8 cellular contexts compared by ENCODE assay signal in the genomic region with DNA sequence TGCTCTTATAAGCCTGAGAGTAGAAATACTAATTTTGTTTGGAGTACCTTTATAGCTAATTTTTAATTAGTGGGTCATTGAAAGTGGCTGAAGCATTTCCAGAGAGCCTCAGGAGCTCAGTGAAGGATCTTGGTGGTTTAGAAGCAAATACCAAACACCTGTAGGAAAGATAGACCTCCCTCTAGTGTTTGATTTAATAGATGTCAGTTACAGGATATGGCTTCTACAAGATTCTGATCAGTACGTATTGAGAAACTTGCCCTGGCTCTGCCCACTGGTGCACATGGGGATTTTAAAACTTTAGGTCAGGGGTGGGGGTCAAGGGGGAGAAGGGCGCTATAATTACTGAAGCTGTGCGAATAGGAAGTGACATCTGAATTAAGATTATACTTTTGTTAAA.
A peak's percentile ranks its signal among the peaks of the same experiment; 100 is the strongest.
DNase-seq lines count a peak whose midpoint lies in the region; ATAC-seq and TF ChIP-seq lines count a peak whose summit lies in the region.
"Had no signal": no experiment of that assay in that cellular context is flagged by ENCODE, and none has a peak within 500 bp of the region (broad histone marks: within the 10 kb centered on the region; RNA-seq: fewer than 3 reads in every experiment).

No MANE protein-coding gene starts in this region.

- H4K20me1 ChIP-seq in PC-9 (ENCODE audit: insufficient read depth): no peaks in the 10 kb centered on the region

- H3K27me3 ChIP-seq in PC-9 (ENCODE audit: insufficient read depth, low read depth) (no peaks in the 10 kb centered on the region), tibial artery (no peaks in the 10 kb centered on the region)

- H3K79me2 ChIP-seq in PC-9 (ENCODE audit: low read depth): no peaks in the 10 kb centered on the region

- no peak overlapping the region for H2AFZ ChIP-seq in PC-9

- in situ Hi-C loops in GM13977 (cut with MboI; ENCODE audit: low pct_unique_long_range_greater_than_20kb, low sequenced_read_pairs, unreplicated experiment): loop anchor here (5.0 kb wide), 1 partner anchor 76 kb away; no protein-coding TSS in a partner anchor

- peaks cover 27% of the 10 kb centered on the region for H3K36me3 Mint-ChIP-seq in memory B cell
- peaks cover 3% of the 10 kb centered on the region for H3K36me3 Mint-ChIP-seq in activated T-helper 1 cell treated with anti-CD3 and anti-CD28 coated beads, Interleukin-12 subunit alpha, Interleukin-12 subunit beta, Interleukin-2, Interleukin-4 antibody, amounts not matched to agents 30 ng/mL and 10 ng/mL and 1 ng/mL, durations not matched to agents 14 hours and 24 hours and 36 hours (ENCODE audit: low read depth)

- ATAC-seq in memory B cell (ENCODE audit: low read depth): peak; percentile 87

- peak overlapping the region; percentile 43 for H3K27ac Mint-ChIP-seq in memory B cell
- no peak overlapping the region for H3K27ac Mint-ChIP-seq in activated T-helper 1 cell treated with anti-CD3 and anti-CD28 coated beads, Interleukin-12 subunit alpha, Interleukin-12 subunit beta, Interleukin-2, Interleukin-4 antibody, amounts not matched to agents 30 ng/mL and 10 ng/mL and 1 ng/mL, durations not matched to agents 14 hours and 24 hours and 36 hours

- H3K27ac ChIP-seq in PC-9: no peak overlapping the region
- no peak overlapping the region for H3K27ac ChIP-seq in tibial artery
- H3K27ac ChIP-seq: HL-60 had no signal

- no peaks in the 10 kb centered on the region for H3K27me3 Mint-ChIP-seq in memory B cell
- no peaks in the 10 kb centered on the region for H3K27me3 Mint-ChIP-seq in activated T-helper 1 cell treated with anti-CD3 and anti-CD28 coated beads, Interleukin-12 subunit alpha, Interleukin-12 subunit beta, Interleukin-2, Interleukin-4 antibody, amounts not matched to agents 30 ng/mL and 10 ng/mL and 1 ng/mL, durations not matched to agents 14 hours and 24 hours and 36 hours (ENCODE audit: insufficient read depth)

- DNase-seq in GM13977 (ENCODE audit: low spot score) (peak; percentile 29), HCEC 1CT (peak; percentile 15), PC-9 (no peak), memory B cell (ENCODE audit: low spot score in 2 of 2) (no peak), tibial artery (no peak)
- DNase-seq in activated T-helper 1 cell treated with anti-CD3 and anti-CD28 coated beads, Interleukin-12 subunit alpha, Interleukin-12 subunit beta, Interleukin-2, Interleukin-4 antibody, amounts not matched to agents 30 ng/mL and 10 ng/mL and 1 ng/mL, durations not matched to agents 14 hours and 24 hours and 36 hours (ENCODE audit: low spot score): no peak
- DNase-seq in activated CD4-positive, alpha-beta T cell treated with anti-CD3 and anti-CD28 coated beads for 48 hours: no peak

- H3K4me3 ChIP-seq in PC-9 (no peak overlapping the region), tibial artery (no peak overlapping the region)

- CTCF ChIA-PET in PC-9 (lab: Charles Lee): interaction anchor here (0.6 to 0.7 kb wide), 4 partner anchors 16 to 122 kb away, joined by 3 to 9 read pairs (median 4); a partner anchor contains a TSS

- peaks cover 3% of the 10 kb centered on the region for H3K9me3 Mint-ChIP-seq in memory B cell
- H3K9me3 Mint-ChIP-seq in activated T-helper 1 cell treated with anti-CD3 and anti-CD28 coated beads, Interleukin-12 subunit alpha, Interleukin-12 subunit beta, Interleukin-2, Interleukin-4 antibody, amounts not matched to agents 30 ng/mL and 10 ng/mL and 1 ng/mL, durations not matched to agents 14 hours and 24 hours and 36 hours: no peaks in the 10 kb centered on the region

- intact Hi-C loops in PC-9 (cut with micrococcal nuclease; ENCODE audit: unreplicated experiment): no loop called here
- intact Hi-C loops in tibial artery (cut with DNase I; ENCODE audit: low total_unique reads): no loop called here
- intact Hi-C loops in activated T-helper 1 cell treated with anti-CD3 and anti-CD28 coated beads, Interleukin-12 subunit alpha, Interleukin-12 subunit beta, Interleukin-2, Interleukin-4 antibody, amounts not matched to agents 30 ng/mL and 10 ng/mL and 1 ng/mL, durations not matched to agents 14 hours and 24 hours and 36 hours (cut with micrococcal nuclease): loop anchor here (5.0 kb wide), 2 partner anchors 76 to 276 kb away; no protein-coding TSS in a partner anchor

- H3K9me3 ChIP-seq in PC-9 (ENCODE audit: insufficient read depth, low read depth) (no peaks in the 10 kb centered on the region), tibial artery (no peaks in the 10 kb centered on the region)

- POLR2A ChIA-PET in PC-9 (lab: Charles Lee; ENCODE audit: unreplicated experiment): no interaction called here

- BruUV-seq in PC-9 (replicated peaks; lab: Mats Ljungman, UMichigan): no TSS peak

- no peaks in the 10 kb centered on the region for H3F3A ChIP-seq in PC-9 (ENCODE audit: insufficient read depth, low read depth)

- H3K36me3 ChIP-seq in PC-9 (ENCODE audit: low read depth) (no peaks in the 10 kb centered on the region), tibial artery (peaks cover 3 to 18% (median 9%) of the 10 kb centered on the region in 3 donors)

- H3K9me2 ChIP-seq in PC-9 (ENCODE audit: insufficient read depth): no peaks in the 10 kb centered on the region

- no peaks in the 10 kb centered on the region for H3K4me1 ChIP-seq in PC-9 (replicated peaks; ENCODE audit: insufficient read depth)
- H3K4me1 ChIP-seq in tibial artery: no peaks in the 10 kb centered on the region

- peaks cover 32% of the 10 kb centered on the region for H3K4me1 Mint-ChIP-seq in memory B cell
- H3K4me1 Mint-ChIP-seq in activated T-helper 1 cell treated with anti-CD3 and anti-CD28 coated beads, Interleukin-12 subunit alpha, Interleukin-12 subunit beta, Interleukin-2, Interleukin-4 antibody, amounts not matched to agents 30 ng/mL and 10 ng/mL and 1 ng/mL, durations not matched to agents 14 hours and 24 hours and 36 hours (ENCODE audit: low read depth): peaks cover 5% of the 10 kb centered on the region

- peak; percentile 44 for TF ChIP-seq CTCF in GM13977 (IDR thresholded peaks at IDR 0.05; ENCODE audit: extremely low read depth, insufficient read depth, missing control alignments)
- TF ChIP-seq CTCF in PC-9 (conservative IDR thresholded peaks at IDR 0.05): peak; percentile 44; the same call in 1 of the 2 replicates
- TF ChIP-seq CTCF in tibial artery (IDR thresholded peaks at IDR 0.05): no peak

- no peak overlapping the region for H3K4me3 Mint-ChIP-seq in memory B cell
- H3K4me3 Mint-ChIP-seq in activated T-helper 1 cell treated with anti-CD3 and anti-CD28 coated beads, Interleukin-12 subunit alpha, Interleukin-12 subunit beta, Interleukin-2, Interleukin-4 antibody, amounts not matched to agents 30 ng/mL and 10 ng/mL and 1 ng/mL, durations not matched to agents 14 hours and 24 hours and 36 hours: no peak overlapping the region

- H3K4me2 ChIP-seq in PC-9: no peak overlapping the region

Comparison
In these comparisons a context has a peak if more than half of its experiments do, and no peak if none do; other contexts are left out.
1. DNase-seq: peak in GM13977 (single experiment) and HCEC 1CT (single experiment); none in PC-9 (0 of 2), memory B cell (0 of 2), tibial artery (0 of 2), activated T-helper 1 cell treated with anti-CD3 and anti-CD28 coated beads, Interleukin-12 subunit alpha, Interleukin-12 subunit beta, Interleukin-2, Interleukin-4 antibody, amounts not matched to agents 30 ng/mL and 10 ng/mL and 1 ng/mL, durations not matched to agents 14 hours and 24 hours and 36 hours (single experiment) and activated CD4-positive, alpha-beta T cell treated with anti-CD3 and anti-CD28 coated beads for 48 hours (single experiment).
2. CTCF ChIP-seq: peak in GM13977 (single experiment) and PC-9 (single experiment); none in tibial artery (0 of 2).